Comparison of ENCODE assay signal across 1 cellular context in the genomic region with DNA sequence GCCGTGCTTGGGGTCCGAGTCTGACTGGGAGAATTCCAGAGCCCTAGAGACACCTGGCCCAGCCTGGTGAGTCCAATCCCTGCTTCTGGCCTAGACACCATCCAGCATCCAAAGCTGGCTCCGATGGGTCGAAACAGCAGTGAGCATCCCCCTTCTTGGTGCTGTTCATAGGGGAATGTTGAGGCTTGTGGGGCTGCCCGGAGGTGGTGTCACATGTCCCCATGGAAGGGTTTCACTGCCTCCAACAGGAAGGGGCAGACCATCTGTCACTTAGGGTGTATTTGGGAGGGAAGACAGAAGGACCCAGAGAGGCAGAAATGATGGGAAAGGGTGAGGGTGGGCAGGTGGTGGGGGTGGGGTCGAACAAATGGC.
TF ChIP-seq lines count a peak whose summit lies in the region.

No MANE protein-coding gene starts in this region.

TF ChIP-seq in GM23338, 12 proteins besides CTCF, POLR2A, EP300 and RAD21:
- TF ChIP-seq STAT1 (IDR thresholded peaks at IDR 0.05; ENCODE audit: unreplicated experiment) (no peak), ZNF114 (CRISPR knock-in tag; IDR thresholded peaks at IDR 0.05) (no peak), EZH2 (IDR thresholded peaks at IDR 0.05; ENCODE audit: low read depth, unreplicated experiment) (no peak), NANOG (IDR thresholded peaks at IDR 0.05; ENCODE audit: borderline replicate concordance) (no peak), EZH2phosphoT487 (IDR thresholded peaks at IDR 0.05; ENCODE audit: unreplicated experiment) (no peak), ZNF331 (CRISPR knock-in tag; IDR thresholded peaks at IDR 0.05; ENCODE audit: low read depth) (no peak), POLR2AphosphoS5 (IDR thresholded peaks at IDR 0.05; ENCODE audit: low read depth) (no peak), CREB1 (CRISPR knock-in tag; IDR thresholded peaks at IDR 0.05; ENCODE audit: low read depth) (no peak), JUNB (IDR thresholded peaks at IDR 0.05; ENCODE audit: unreplicated experiment) (no peak)
- TF ChIP-seq, protein P1, sequence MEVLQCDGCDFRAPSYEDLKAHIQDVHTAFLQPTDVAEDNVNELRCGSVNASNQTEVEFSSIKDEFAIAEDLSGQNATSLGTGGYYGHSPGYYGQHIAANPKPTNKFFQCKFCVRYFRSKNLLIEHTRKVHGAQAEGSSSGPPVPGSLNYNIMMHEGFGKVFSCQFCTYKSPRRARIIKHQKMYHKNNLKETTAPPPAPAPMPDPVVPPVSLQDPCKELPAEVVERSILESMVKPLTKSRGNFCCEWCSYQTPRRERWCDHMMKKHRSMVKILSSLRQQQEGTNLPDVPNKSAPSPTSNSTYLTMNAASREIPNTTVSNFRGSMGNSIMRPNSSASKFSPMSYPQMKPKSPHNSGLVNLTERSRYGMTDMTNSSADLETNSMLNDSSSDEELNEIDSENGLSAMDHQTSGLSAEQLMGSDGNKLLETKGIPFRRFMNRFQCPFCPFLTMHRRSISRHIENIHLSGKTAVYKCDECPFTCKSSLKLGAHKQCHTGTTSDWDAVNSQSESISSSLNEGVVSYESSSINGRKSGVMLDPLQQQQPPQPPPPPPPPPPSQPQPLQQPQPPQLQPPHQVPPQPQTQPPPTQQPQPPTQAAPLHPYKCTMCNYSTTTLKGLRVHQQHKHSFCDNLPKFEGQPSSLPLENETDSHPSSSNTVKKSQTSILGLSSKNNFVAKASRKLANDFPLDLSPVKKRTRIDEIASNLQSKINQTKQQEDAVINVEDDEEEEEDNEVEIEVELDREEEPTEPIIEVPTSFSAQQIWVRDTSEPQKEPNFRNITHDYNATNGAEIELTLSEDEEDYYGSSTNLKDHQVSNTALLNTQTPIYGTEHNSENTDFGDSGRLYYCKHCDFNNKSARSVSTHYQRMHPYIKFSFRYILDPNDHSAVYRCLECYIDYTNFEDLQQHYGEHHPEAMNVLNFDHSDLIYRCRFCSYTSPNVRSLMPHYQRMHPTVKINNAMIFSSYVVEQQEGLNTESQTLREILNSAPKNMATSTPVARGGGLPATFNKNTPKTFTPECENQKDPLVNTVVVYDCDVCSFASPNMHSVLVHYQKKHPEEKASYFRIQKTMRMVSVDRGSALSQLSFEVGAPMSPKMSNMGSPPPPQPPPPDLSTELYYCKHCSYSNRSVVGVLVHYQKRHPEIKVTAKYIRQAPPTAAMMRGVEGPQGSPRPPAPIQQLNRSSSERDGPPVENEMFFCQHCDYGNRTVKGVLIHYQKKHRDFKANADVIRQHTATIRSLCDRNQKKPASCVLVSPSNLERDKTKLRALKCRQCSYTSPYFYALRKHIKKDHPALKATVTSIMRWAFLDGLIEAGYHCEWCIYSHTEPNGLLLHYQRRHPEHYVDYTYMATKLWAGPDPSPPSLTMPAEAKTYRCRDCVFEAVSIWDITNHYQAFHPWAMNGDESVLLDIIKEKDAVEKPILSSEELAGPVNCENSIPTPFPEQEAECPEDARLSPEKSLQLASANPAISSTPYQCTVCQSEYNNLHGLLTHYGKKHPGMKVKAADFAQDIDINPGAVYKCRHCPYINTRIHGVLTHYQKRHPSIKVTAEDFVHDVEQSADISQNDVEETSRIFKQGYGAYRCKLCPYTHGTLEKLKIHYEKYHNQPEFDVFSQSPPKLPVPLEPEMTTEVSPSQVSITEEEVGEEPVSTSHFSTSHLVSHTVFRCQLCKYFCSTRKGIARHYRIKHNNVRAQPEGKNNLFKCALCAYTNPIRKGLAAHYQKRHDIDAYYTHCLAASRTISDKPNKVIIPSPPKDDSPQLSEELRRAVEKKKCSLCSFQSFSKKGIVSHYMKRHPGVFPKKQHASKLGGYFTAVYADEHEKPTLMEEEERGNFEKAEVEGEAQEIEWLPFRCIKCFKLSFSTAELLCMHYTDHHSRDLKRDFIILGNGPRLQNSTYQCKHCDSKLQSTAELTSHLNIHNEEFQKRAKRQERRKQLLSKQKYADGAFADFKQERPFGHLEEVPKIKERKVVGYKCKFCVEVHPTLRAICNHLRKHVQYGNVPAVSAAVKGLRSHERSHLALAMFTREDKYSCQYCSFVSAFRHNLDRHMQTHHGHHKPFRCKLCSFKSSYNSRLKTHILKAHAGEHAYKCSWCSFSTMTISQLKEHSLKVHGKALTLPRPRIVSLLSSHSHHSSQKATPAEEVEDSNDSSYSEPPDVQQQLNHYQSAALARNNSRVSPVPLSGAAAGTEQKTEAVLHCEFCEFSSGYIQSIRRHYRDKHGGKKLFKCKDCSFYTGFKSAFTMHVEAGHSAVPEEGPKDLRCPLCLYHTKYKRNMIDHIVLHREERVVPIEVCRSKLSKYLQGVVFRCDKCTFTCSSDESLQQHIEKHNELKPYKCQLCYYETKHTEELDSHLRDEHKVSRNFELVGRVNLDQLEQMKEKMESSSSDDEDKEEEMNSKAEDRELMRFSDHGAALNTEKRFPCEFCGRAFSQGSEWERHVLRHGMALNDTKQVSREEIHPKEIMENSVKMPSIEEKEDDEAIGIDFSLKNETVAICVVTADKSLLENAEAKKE (CRISPR knock-in tag; IDR thresholded peaks at IDR 0.05), result no peak
- TF ChIP-seq, protein P2, sequence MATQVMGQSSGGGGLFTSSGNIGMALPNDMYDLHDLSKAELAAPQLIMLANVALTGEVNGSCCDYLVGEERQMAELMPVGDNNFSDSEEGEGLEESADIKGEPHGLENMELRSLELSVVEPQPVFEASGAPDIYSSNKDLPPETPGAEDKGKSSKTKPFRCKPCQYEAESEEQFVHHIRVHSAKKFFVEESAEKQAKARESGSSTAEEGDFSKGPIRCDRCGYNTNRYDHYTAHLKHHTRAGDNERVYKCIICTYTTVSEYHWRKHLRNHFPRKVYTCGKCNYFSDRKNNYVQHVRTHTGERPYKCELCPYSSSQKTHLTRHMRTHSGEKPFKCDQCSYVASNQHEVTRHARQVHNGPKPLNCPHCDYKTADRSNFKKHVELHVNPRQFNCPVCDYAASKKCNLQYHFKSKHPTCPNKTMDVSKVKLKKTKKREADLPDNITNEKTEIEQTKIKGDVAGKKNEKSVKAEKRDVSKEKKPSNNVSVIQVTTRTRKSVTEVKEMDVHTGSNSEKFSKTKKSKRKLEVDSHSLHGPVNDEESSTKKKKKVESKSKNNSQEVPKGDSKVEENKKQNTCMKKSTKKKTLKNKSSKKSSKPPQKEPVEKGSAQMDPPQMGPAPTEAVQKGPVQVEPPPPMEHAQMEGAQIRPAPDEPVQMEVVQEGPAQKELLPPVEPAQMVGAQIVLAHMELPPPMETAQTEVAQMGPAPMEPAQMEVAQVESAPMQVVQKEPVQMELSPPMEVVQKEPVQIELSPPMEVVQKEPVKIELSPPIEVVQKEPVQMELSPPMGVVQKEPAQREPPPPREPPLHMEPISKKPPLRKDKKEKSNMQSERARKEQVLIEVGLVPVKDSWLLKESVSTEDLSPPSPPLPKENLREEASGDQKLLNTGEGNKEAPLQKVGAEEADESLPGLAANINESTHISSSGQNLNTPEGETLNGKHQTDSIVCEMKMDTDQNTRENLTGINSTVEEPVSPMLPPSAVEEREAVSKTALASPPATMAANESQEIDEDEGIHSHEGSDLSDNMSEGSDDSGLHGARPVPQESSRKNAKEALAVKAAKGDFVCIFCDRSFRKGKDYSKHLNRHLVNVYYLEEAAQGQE (IDR thresholded peaks at IDR 0.05; ENCODE audit: unreplicated experiment), result no peak
- TF ChIP-seq, protein P3, sequence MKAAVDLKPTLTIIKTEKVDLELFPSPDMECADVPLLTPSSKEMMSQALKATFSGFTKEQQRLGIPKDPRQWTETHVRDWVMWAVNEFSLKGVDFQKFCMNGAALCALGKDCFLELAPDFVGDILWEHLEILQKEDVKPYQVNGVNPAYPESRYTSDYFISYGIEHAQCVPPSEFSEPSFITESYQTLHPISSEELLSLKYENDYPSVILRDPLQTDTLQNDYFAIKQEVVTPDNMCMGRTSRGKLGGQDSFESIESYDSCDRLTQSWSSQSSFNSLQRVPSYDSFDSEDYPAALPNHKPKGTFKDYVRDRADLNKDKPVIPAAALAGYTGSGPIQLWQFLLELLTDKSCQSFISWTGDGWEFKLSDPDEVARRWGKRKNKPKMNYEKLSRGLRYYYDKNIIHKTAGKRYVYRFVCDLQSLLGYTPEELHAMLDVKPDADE (IDR thresholded peaks at IDR 0.05), result no peak
TF ChIP-seq in GM23338: peak in this region for 0.
